17 cellular contexts compared by ENCODE assay signal in the genomic region with DNA sequence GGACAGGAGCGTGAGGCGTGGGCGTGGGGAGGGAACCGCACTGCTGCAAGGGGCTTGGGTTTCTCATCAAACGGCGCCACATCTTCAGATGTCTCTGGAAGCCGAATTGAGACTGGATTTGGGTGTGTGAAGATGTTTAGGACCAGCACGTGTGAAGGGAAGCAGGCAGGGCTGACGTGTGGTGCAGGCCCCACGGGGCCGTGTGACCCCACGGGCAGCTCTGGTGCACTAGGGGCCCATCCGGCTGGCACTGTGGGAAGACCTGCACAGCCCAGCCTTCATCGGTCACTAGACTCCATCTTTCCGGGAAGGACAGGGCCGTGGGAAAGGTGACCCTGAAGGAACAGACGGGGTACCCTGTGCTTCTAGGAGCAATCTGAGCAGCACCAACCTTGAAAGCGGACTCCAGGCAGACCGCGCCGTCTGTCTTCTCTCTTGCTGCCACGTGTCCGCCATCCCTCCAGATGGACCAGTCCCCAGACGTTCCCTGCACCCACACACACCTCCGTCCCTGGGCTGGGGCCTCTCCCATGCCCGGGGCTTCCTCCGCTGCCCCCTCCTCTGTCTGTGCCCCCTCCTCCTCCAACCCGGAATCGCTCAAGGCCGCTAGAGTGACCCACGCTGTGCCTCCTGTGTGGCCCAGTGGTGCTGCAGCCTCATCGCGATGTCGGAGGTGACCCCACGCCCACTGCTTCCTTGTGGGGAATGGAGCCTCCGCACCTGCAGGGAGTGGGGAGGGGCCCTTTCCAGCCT. TPM values are rescaled to one million over a fixed set of nuclear protein-coding genes. Genes with fewer than 3 reads are reported as not detected.
A peak's percentile ranks its signal among the peaks of the same experiment; 100 is the strongest.
DNase-seq lines count a peak whose midpoint lies in the region; ATAC-seq and TF ChIP-seq lines count a peak whose summit lies in the region.
"Had no signal": no experiment of that assay in that cellular context is flagged by ENCODE, and none has a peak within 500 bp of the region (broad histone marks: within the 10 kb centered on the region; RNA-seq: fewer than 3 reads in every experiment).

No MANE protein-coding gene starts in this region.

- H3K14ac ChIP-seq in H9 (ENCODE audit: insufficient read depth, low read length): no peak overlapping the region; the same call in 1 of the 2 replicates

- no peak for DNase-seq in activated naive CD4-positive, alpha-beta T cell treated with anti-CD3 and anti-CD28 coated beads, Interleukin-2, amount 10 ng/mL, durations not matched to agents 7 days and 5 days
- DNase-seq in activated naive CD4-positive, alpha-beta T cell treated with Interleukin-2 at 50 U/mL for 16 hours: no peak
- DNase-seq in H9 (no peak), neural progenitor cell (ENCODE audit: low spot score) (no peak), OCI-M2 (lab: John Stamatoyannopoulos, UW; ENCODE audit: unreplicated experiment) (no peak), SJCRH30 (no peak), NCI-H510A (lab: John Stamatoyannopoulos, UW) (no peak)
- DNase-seq: body of pancreas, cortex of kidney, DMS153, NCI-H2029, SHP77, tibial artery had no signal

- no peak overlapping the region for H4K8ac ChIP-seq in H9 (replicated peaks; ENCODE audit: insufficient read length, low read depth, low read length)

- no peaks in the 10 kb centered on the region for H3F3A ChIP-seq in neural progenitor cell (ENCODE audit: low read depth)

- H3K4me1 Mint-ChIP-seq in activated naive CD4-positive, alpha-beta T cell treated with anti-CD3 and anti-CD28 coated beads, Interleukin-2, amount 10 ng/mL, durations not matched to agents 7 days and 5 days: peaks cover 9% of the 10 kb centered on the region
- peaks cover 14 to 26% of the 10 kb centered on the region in 2 experiments for H3K4me1 Mint-ChIP-seq in H9
- peaks cover 12% of the 10 kb centered on the region for H3K4me1 Mint-ChIP-seq in activated T-helper 17 cell treated with anti-CD3 and anti-CD28 coated beads, Interleukin-2, amount 50 U/mL, for 72 hours
- peaks cover 11% of the 10 kb centered on the region for H3K4me1 Mint-ChIP-seq in neural progenitor cell

- TF ChIP-seq CTCF in H9 (conservative IDR thresholded peaks at IDR 0.05): no peak
- TF ChIP-seq CTCF in neural progenitor cell (IDR thresholded peaks at IDR 0.05): no peak

- no peak overlapping the region for H2BK20ac ChIP-seq in H9 (ENCODE audit: low read depth, low read length, poor library complexity, severe bottlenecking)

- H3K23me2 ChIP-seq in H9 (ENCODE audit: insufficient read length, low read depth, low read length, poor library complexity, severe bottlenecking): no peaks in the 10 kb centered on the region

- H4K20me1 ChIP-seq in H9 (ENCODE audit: control insufficient read depth, insufficient read depth, insufficient read length) (no peaks in the 10 kb centered on the region), neural progenitor cell (ENCODE audit: low read depth) (no peaks in the 10 kb centered on the region)

- H2BK15ac ChIP-seq in H9 (ENCODE audit: low read depth, low read length): no peak overlapping the region

- H3K4me2 ChIP-seq in H9 (ENCODE audit: insufficient read depth, insufficient read length, low read length) (peak overlapping the region; percentile 8), neural progenitor cell (no peak overlapping the region)

- H3K18ac ChIP-seq in H9 (ENCODE audit: insufficient read length, low read depth, low read length): peak overlapping the region; percentile 22

- H3K27me3 Mint-ChIP-seq in activated naive CD4-positive, alpha-beta T cell treated with anti-CD3 and anti-CD28 coated beads, Interleukin-2, amount 10 ng/mL, durations not matched to agents 7 days and 5 days: peaks cover 40% of the 10 kb centered on the region
- H3K27me3 Mint-ChIP-seq in H9 (ENCODE audit: low read depth) (peaks cover 45% of the 10 kb centered on the region), neural progenitor cell (ENCODE audit: insufficient read depth, low read depth) (peaks cover 17% of the 10 kb centered on the region)
- peaks cover 6% of the 10 kb centered on the region for H3K27me3 Mint-ChIP-seq in activated T-helper 17 cell treated with anti-CD3 and anti-CD28 coated beads, Interleukin-2, amount 50 U/mL, for 72 hours

- H3K27me3 ChIP-seq in H9 (ENCODE audit: insufficient read depth, low read length): peaks cover 2% of the 10 kb centered on the region; the same call in 1 of the 2 replicates
- peaks cover 27% of the 10 kb centered on the region for H3K27me3 ChIP-seq in neural progenitor cell
- H3K27me3 ChIP-seq in SJCRH30: no peaks in the 10 kb centered on the region

- H3K9me3 ChIP-seq in H9 (ENCODE audit: control insufficient read depth, low read depth, low read length): peaks cover 9% of the 10 kb centered on the region
- H3K9me3 ChIP-seq in neural progenitor cell (ENCODE audit: low read depth): peaks cover 11% of the 10 kb centered on the region
- peaks cover 3% of the 10 kb centered on the region for H3K9me3 ChIP-seq in SJCRH30 (replicated peaks)
- H3K9me3 ChIP-seq: pancreas had no signal

- H3K56ac ChIP-seq in H9 (ENCODE audit: insufficient read length, low read depth, low read length): no peak overlapping the region

- no peaks in the 10 kb centered on the region for H3K79me2 ChIP-seq in H9 (ENCODE audit: insufficient read depth, low read length)
- H3K79me2 ChIP-seq in neural progenitor cell (ENCODE audit: low read depth): no peaks in the 10 kb centered on the region

- H4K91ac ChIP-seq in H9 (ENCODE audit: insufficient read length, low read depth, low read length): no peak overlapping the region

- H3K9ac ChIP-seq in H9 (ENCODE audit: extremely low read depth, insufficient read length, low read length) (no peak overlapping the region), neural progenitor cell (no peak overlapping the region)

- no peak overlapping the region for H3K23ac ChIP-seq in H9 (ENCODE audit: insufficient read length, low read depth, low read length)

- no peak overlapping the region for H3K4me3 Mint-ChIP-seq in activated naive CD4-positive, alpha-beta T cell treated with anti-CD3 and anti-CD28 coated beads, Interleukin-2, amount 10 ng/mL, durations not matched to agents 7 days and 5 days
- H3K4me3 Mint-ChIP-seq in H9: peak overlapping the region; percentile 38 to 72; a peak in 3 of 5 replicates
- H3K4me3 Mint-ChIP-seq in activated T-helper 17 cell treated with anti-CD3 and anti-CD28 coated beads, Interleukin-2, amount 50 U/mL, for 72 hours: peak overlapping the region; percentile 57
- H3K4me3 Mint-ChIP-seq in neural progenitor cell: peak overlapping the region; percentile 64

- H2BK5ac ChIP-seq in H9 (ENCODE audit: insufficient read length, low read length): no peak overlapping the region

- H3K27ac ChIP-seq in H9 (ENCODE audit: insufficient read length, low read depth, low read length): no peak overlapping the region
- H3K27ac ChIP-seq in neural progenitor cell: no peak overlapping the region
- no peak overlapping the region for H3K27ac ChIP-seq in SJCRH30
- H3K27ac ChIP-seq: body of pancreas, epithelial cell of prostate, pancreas, tibial artery had no signal

- CTCF ChIA-PET in activated naive CD4-positive, alpha-beta T cell treated with anti-CD3 and anti-CD28 coated beads, Interleukin-2, amount 10 ng/mL, durations not matched to agents 7 days and 5 days (lab: Charles Lee): no interaction called here

- no peak overlapping the region for H3T11ph ChIP-seq in H9 (ENCODE audit: low read length)

- no peaks in the 10 kb centered on the region for H3K79me1 ChIP-seq in H9 (ENCODE audit: insufficient read depth, low read depth, low read length, poor library complexity, severe bottlenecking)

- H3K36me3 ChIP-seq in neural progenitor cell (no peaks in the 10 kb centered on the region), SJCRH30 (no peaks in the 10 kb centered on the region)
- H3K36me3 ChIP-seq: pancreas, tibial artery had no signal

- H4K5ac ChIP-seq in H9 (ENCODE audit: insufficient read length, low read depth, low read length): no peak overlapping the region

- H3K36me3 Mint-ChIP-seq in activated naive CD4-positive, alpha-beta T cell treated with anti-CD3 and anti-CD28 coated beads, Interleukin-2, amount 10 ng/mL, durations not matched to agents 7 days and 5 days: peaks cover 11% of the 10 kb centered on the region
- H3K36me3 Mint-ChIP-seq in H9 (ENCODE audit: insufficient read depth in 1 of 3, low read depth in 3 of 3): peaks cover 0 to 28% (median 13%) of the 10 kb centered on the region in 3 experiments
- no peaks in the 10 kb centered on the region for H3K36me3 Mint-ChIP-seq in activated T-helper 17 cell treated with anti-CD3 and anti-CD28 coated beads, Interleukin-2, amount 50 U/mL, for 72 hours (ENCODE audit: low read depth)
- peaks cover 3% of the 10 kb centered on the region for H3K36me3 Mint-ChIP-seq in neural progenitor cell

- peaks cover 23% of the 10 kb centered on the region for H3K9me3 Mint-ChIP-seq in activated naive CD4-positive, alpha-beta T cell treated with anti-CD3 and anti-CD28 coated beads, Interleukin-2, amount 10 ng/mL, durations not matched to agents 7 days and 5 days
- H3K9me3 Mint-ChIP-seq in H9 (peaks cover 27 to 38% of the 10 kb centered on the region in 2 experiments), neural progenitor cell (peaks cover 35% of the 10 kb centered on the region)
- peaks cover 10% of the 10 kb centered on the region for H3K9me3 Mint-ChIP-seq in activated T-helper 17 cell treated with anti-CD3 and anti-CD28 coated beads, Interleukin-2, amount 50 U/mL, for 72 hours

- no peak overlapping the region for H3K4ac ChIP-seq in H9 (ENCODE audit: low read depth, low read length)

- H2AK5ac ChIP-seq in H9 (ENCODE audit: insufficient read length, low read length): no peak overlapping the region

- no CpG with 5 or more reads among the region's 36 CpGs for WGBS in H9 (ENCODE audit: extremely low coverage, insufficient read length, low lambda C conversion rate)

- H2BK120ac ChIP-seq in H9 (ENCODE audit: low read depth, low read length, poor library complexity, severe bottlenecking): no peak overlapping the region

- H3K4me1 ChIP-seq in H9 (ENCODE audit: insufficient read depth, low read length): no peaks in the 10 kb centered on the region
- H3K4me1 ChIP-seq in neural progenitor cell: peaks cover 7% of the 10 kb centered on the region
- H3K4me1 ChIP-seq in SJCRH30: no peaks in the 10 kb centered on the region
- H3K4me1 ChIP-seq: body of pancreas, pancreas, tibial artery had no signal

- H2AFZ ChIP-seq in H9 (ENCODE audit: low read length): no peak overlapping the region
- no peak overlapping the region for H2AFZ ChIP-seq in neural progenitor cell (replicated peaks)

- no peak for ATAC-seq in activated T-helper 17 cell treated with anti-CD3 and anti-CD28 coated beads, Interleukin-2, amount 50 U/mL, for 72 hours (replicated peaks)
- ATAC-seq: body of pancreas, pancreas had no signal

- no peak overlapping the region for H2BK12ac ChIP-seq in H9 (ENCODE audit: insufficient read length, low read depth, low read length)

- H3K27ac Mint-ChIP-seq in activated naive CD4-positive, alpha-beta T cell treated with anti-CD3 and anti-CD28 coated beads, Interleukin-2, amount 10 ng/mL, durations not matched to agents 7 days and 5 days: peak overlapping the region; percentile 51
- H3K27ac Mint-ChIP-seq in H9 (peak overlapping the region in 2 of 3 experiments; percentile 16 to 74; a peak in 2 of 7 replicates), neural progenitor cell (peak overlapping the region; percentile 57)
- peak overlapping the region; percentile 67 for H3K27ac Mint-ChIP-seq in activated T-helper 17 cell treated with anti-CD3 and anti-CD28 coated beads, Interleukin-2, amount 50 U/mL, for 72 hours

- H3K4me3 ChIP-seq in neural progenitor cell (no peak overlapping the region), SJCRH30 (no peak overlapping the region)
- H3K4me3 ChIP-seq: body of pancreas, pancreas, tibial artery had no signal

RNA-seq across cellular contexts. Expression of gene CBFA2T3, which starts 23.4 kb away (rescaled TPM):
- total RNA-seq in H9 (2021): 2.8 and 2.9 TPM in 2 replicates
- under 1 TPM in 1 of 2 donors, not detected in 1; 0.19 TPM for total RNA-seq in activated T-helper 17 cell treated with anti-CD3 and anti-CD28 coated beads, Interleukin-2, amount 50 U/mL, for 72 hours
- 0.15 and 0.22 TPM in 2 replicates for total RNA-seq in neural progenitor cell (ENCODE audit: low replicate concordance)
- 1.8 and 3.5 TPM in 2 replicates for total RNA-seq in SJCRH30 (2014; rRNA removed; shearing (Covaris generic))
- total RNA-seq: NCI-H460 had no signal
